Comparison of ENCODE assay signal across 2 cellular contexts in genomic region chrX:64230123-64230970, GRCh38.
TF ChIP-seq lines count a peak whose summit lies in the region.

A gene with protein sequence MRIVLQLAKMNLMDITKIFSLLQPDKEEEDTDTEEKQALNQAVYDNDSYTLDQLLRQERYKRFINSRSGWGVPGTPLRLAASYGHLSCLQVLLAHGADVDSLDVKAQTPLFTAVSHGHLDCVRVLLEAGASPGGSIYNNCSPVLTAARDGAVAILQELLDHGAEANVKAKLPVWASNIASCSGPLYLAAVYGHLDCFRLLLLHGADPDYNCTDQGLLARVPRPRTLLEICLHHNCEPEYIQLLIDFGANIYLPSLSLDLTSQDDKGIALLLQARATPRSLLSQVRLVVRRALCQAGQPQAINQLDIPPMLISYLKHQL (minus strand): TSS chrX:64230607. CDS start chrX:64225650, 4,957 bp downstream.

TF ChIP-seq in H1, 55 proteins besides CTCF, POLR2A, EP300 and RAD21:
- no peak for TF ChIP-seq HDAC2 (IDR thresholded peaks at IDR 0.05; ENCODE audit: borderline replicate concordance in 1 of 2, low read depth in 2 of 2, low read length in 2 of 2)
- TF ChIP-seq KDM4A (IDR thresholded peaks at IDR 0.05; ENCODE audit: low read depth, low read length, severe bottlenecking): no peak
- no peak for TF ChIP-seq SP4 (IDR thresholded peaks at IDR 0.05; ENCODE audit: low read length)
- TF ChIP-seq SP1 (IDR thresholded peaks at IDR 0.05; ENCODE audit: low read depth, low read length): no peak
- no peak for TF ChIP-seq SIN3A (conservative IDR thresholded peaks at IDR 0.05 in 1 of 2, IDR thresholded peaks at IDR 0.05 in 1 of 2; ENCODE audit: low read depth in 1 of 2, low read length in 2 of 2)
- no peak for TF ChIP-seq YY1 (IDR thresholded peaks at IDR 0.05; ENCODE audit: low read depth, low read length)
- no peak for TF ChIP-seq JUN (IDR thresholded peaks at IDR 0.05; ENCODE audit: low read depth, low read length)
- TF ChIP-seq RBBP5 (IDR thresholded peaks at IDR 0.05; ENCODE audit: borderline replicate concordance, low read depth, low read length): no peak
- TF ChIP-seq NRF1 (IDR thresholded peaks at IDR 0.05; ENCODE audit: low read depth, low read length): no peak
TF ChIP-seq in H1: peak in this region for 0.

TF ChIP-seq in HepG2, 621 proteins besides CTCF, POLR2A, EP300 and RAD21:
- no peak for TF ChIP-seq KDM3A (CRISPR knock-in tag; IDR thresholded peaks at IDR 0.05; ENCODE audit: low read depth)
TF ChIP-seq in HepG2: peak in this region for 0.
